In genomic region chr3:49719214-49719884, GRCh38 we compare ENCODE assay signal across 8 cellular contexts. TPM values are rescaled to one million over a fixed set of nuclear protein-coding genes. Genes with fewer than 3 reads are reported as not detected.
DNase-seq lines count a peak whose midpoint lies in the region; ATAC-seq and TF ChIP-seq lines count a peak whose summit lies in the region.

Gene AMIGO3, minus strand, starts transcription at chr3:49719684. Its CDS starts 219 bp downstream, at chr3:49719465.

- H2AK5ac ChIP-seq in H9 (ENCODE audit: insufficient read length, low read length), result no peak within 1 kb of the TSS

- no peak within 1 kb of the TSS for H2AFZ ChIP-seq in H9 (ENCODE audit: low read length)

- no peak within 1 kb of the TSS for H2BK5ac ChIP-seq in H9 (ENCODE audit: insufficient read length, low read length)

- TF ChIP-seq CTCF in H9 (conservative IDR thresholded peaks at IDR 0.05) (peak; percentile 68), right atrium auricular region (IDR thresholded peaks at IDR 0.05) (peak; percentile 28 to 67), prostate gland (IDR thresholded peaks at IDR 0.05) (peak in 3 of 4 experiments; percentile 33 to 65 (median 50))

- no peak within 1 kb of the TSS for H2BK20ac ChIP-seq in H9 (ENCODE audit: low read depth, low read length, poor library complexity, severe bottlenecking)

- no peaks in the 10 kb centered on the region for H4K20me1 ChIP-seq in H9 (ENCODE audit: control insufficient read depth, insufficient read depth, insufficient read length)

- H4K91ac ChIP-seq in H9 (ENCODE audit: insufficient read length, low read depth, low read length), result no peak within 1 kb of the TSS

- H3K36me3 Mint-ChIP-seq in H9 (ENCODE audit: insufficient read depth in 1 of 3, low read depth in 3 of 3), result peaks cover 0 to 38% (median 34%) of the 10 kb centered on the region in 3 experiments; a peak in 6 of 7 replicates
- H3K36me3 Mint-ChIP-seq in T-helper 17 cell (ENCODE audit: low read depth), result no peaks in the 10 kb centered on the region

- no peaks in the 10 kb centered on the region for H3K27me3 ChIP-seq in H9 (ENCODE audit: insufficient read depth, low read length)
- no peaks in the 10 kb centered on the region for H3K27me3 ChIP-seq in right atrium auricular region
- H3K27me3 ChIP-seq in prostate gland (replicated peaks; ENCODE audit: insufficient read depth), result no peaks in the 10 kb centered on the region

- H3K4me2 ChIP-seq in H9 (ENCODE audit: insufficient read depth, insufficient read length, low read length), result peak within 1 kb of the TSS; percentile 44

- H3K4me3 ChIP-seq in right atrium auricular region, result peak within 1 kb of the TSS; percentile 39 to 62
- peak within 1 kb of the TSS; percentile 26 to 45 for H3K4me3 ChIP-seq in prostate gland

- H3K9me3 ChIP-seq in H9 (ENCODE audit: control insufficient read depth, low read depth, low read length) (no peaks in the 10 kb centered on the region), T-helper 17 cell (ENCODE audit: control insufficient read depth, low read length, poor library complexity, severe bottlenecking) (no peaks in the 10 kb centered on the region), right atrium auricular region (no peaks in the 10 kb centered on the region), prostate gland (no peaks in the 10 kb centered on the region)

- no peak within 1 kb of the TSS for H2BK120ac ChIP-seq in H9 (ENCODE audit: low read depth, low read length, poor library complexity, severe bottlenecking)

- H3K79me2 ChIP-seq in H9 (ENCODE audit: insufficient read depth, low read length), result no peaks in the 10 kb centered on the region

- TF ChIP-seq POLR2A in prostate gland (IDR thresholded peaks at IDR 0.05), result peak; percentile 96

- H3T11ph ChIP-seq in H9 (ENCODE audit: low read length), result no peak within 1 kb of the TSS

- no peak within 1 kb of the TSS for H3K4ac ChIP-seq in H9 (ENCODE audit: low read depth, low read length)

- peak; percentile 71 for ATAC-seq in T-helper 17 cell

- H3K9ac ChIP-seq in H9 (ENCODE audit: extremely low read depth, insufficient read length, low read length), result peak within 1 kb of the TSS; percentile 23

- peak; percentile 57 for DNase-seq in GDM1 (lab: John Stamatoyannopoulos, UW)
- peak; percentile 96 for DNase-seq in H9
- peak; percentile 81 for DNase-seq in NCI-H1092 (lab: John Stamatoyannopoulos, UW)
- DNase-seq in T-helper 17 cell, result peak; percentile 82 to 89 (median 88)
- DNase-seq in anterior cingulate cortex (lab: John Stamatoyannopoulos, UW), result peak; percentile 48 to 97 (median 90)
- DNase-seq in right atrium auricular region (ENCODE audit: low spot score), result peak; percentile 97
- DNase-seq in prostate gland (ENCODE audit: low spot score), result peak; percentile 96
- DNase-seq in ureter (ENCODE audit: low spot score), result peak; percentile 96

- H3K23ac ChIP-seq in H9 (ENCODE audit: insufficient read length, low read depth, low read length), result no peak within 1 kb of the TSS

- no peaks in the 10 kb centered on the region for H3K9me3 Mint-ChIP-seq in H9

- H2BK12ac ChIP-seq in H9 (ENCODE audit: insufficient read length, low read depth, low read length), result no peak within 1 kb of the TSS

- H3K14ac ChIP-seq in H9 (ENCODE audit: insufficient read depth, low read length), result peak within 1 kb of the TSS; percentile 47

- peaks cover 15 to 17% of the 10 kb centered on the region in 2 experiments for H3K4me1 Mint-ChIP-seq in H9
- H3K4me1 Mint-ChIP-seq in T-helper 17 cell, result peaks cover 26% of the 10 kb centered on the region

- H3K4me3 Mint-ChIP-seq in H9, result peak within 1 kb of the TSS; percentile 79 to 87
- H3K4me3 Mint-ChIP-seq in T-helper 17 cell, result peak within 1 kb of the TSS; percentile 89

- peaks cover 2% of the 10 kb centered on the region for H3K79me1 ChIP-seq in H9 (ENCODE audit: insufficient read depth, low read depth, low read length, poor library complexity, severe bottlenecking)

- H3K27ac ChIP-seq in H9 (ENCODE audit: insufficient read length, low read depth, low read length) (no peak within 1 kb of the TSS), right atrium auricular region (peak within 1 kb of the TSS; percentile 62 to 64), prostate gland (peak within 1 kb of the TSS; percentile 2 to 56)

- H3K27ac Mint-ChIP-seq in H9 (peak within 1 kb of the TSS; percentile 14 to 95 (median 18); a peak in 5 of 7 replicates), T-helper 17 cell (peak within 1 kb of the TSS; percentile 97)

- H3K56ac ChIP-seq in H9 (ENCODE audit: insufficient read length, low read depth, low read length), result no peak within 1 kb of the TSS

- no peak within 1 kb of the TSS for H2BK15ac ChIP-seq in H9 (ENCODE audit: low read depth, low read length)

- H4K8ac ChIP-seq in H9 (replicated peaks; ENCODE audit: insufficient read length, low read depth, low read length), result no peak within 1 kb of the TSS

- WGBS in H9 (ENCODE audit: extremely low coverage, insufficient read length, low lambda C conversion rate), result no CpG with 5 or more reads among the region's 50 CpGs
- under 1% methylated on average over 36 of the region's 50 CpGs for whole genome bisulfite sequencing in prostate gland

- peaks cover 22% of the 10 kb centered on the region for H3K23me2 ChIP-seq in H9 (ENCODE audit: insufficient read length, low read depth, low read length, poor library complexity, severe bottlenecking)

- no peak within 1 kb of the TSS for H4K5ac ChIP-seq in H9 (ENCODE audit: insufficient read length, low read depth, low read length)

- peak within 1 kb of the TSS; percentile 42 for H3K18ac ChIP-seq in H9 (ENCODE audit: insufficient read length, low read depth, low read length)

- H3K27me3 Mint-ChIP-seq in H9 (ENCODE audit: low read depth), result peaks cover 4% of the 10 kb centered on the region
- H3K27me3 Mint-ChIP-seq in T-helper 17 cell, result no peaks in the 10 kb centered on the region

- intact Hi-C loops in prostate gland (cut with DNase I), result no loop called here

- H3K4me1 ChIP-seq in H9 (ENCODE audit: insufficient read depth, low read length), result no peaks in the 10 kb centered on the region
- peaks cover 0 to 33% of the 10 kb centered on the region in 2 donors for H3K4me1 ChIP-seq in right atrium auricular region
- H3K4me1 ChIP-seq in prostate gland (replicated peaks), result peaks cover 15% of the 10 kb centered on the region

- peaks cover 30% of the 10 kb centered on the region for H3K36me3 ChIP-seq in right atrium auricular region
- peaks cover 0 to 5% of the 10 kb centered on the region in 2 donors for H3K36me3 ChIP-seq in prostate gland

RNA-seq across cellular contexts. Expression of gene AMIGO3, which starts in this region (rescaled TPM):
- 3.0 and 3.8 TPM in 2 replicates for total RNA-seq in H9 (2021)
- total RNA-seq in T-helper 17 cell, result under 1 TPM in 1 of 2 donors, not detected in 1; 0.99 TPM
- 1 to 10 TPM in 1 of 2 donors, under 1 TPM in 1; 0.44 to 1.1 TPM for total RNA-seq in right atrium auricular region
- total RNA-seq in prostate gland, result 10 to 100 TPM in 1 of 2 donors, 1 to 10 TPM in 1; 1.4 to 12.4 TPM
- total RNA-seq in ureter, result not detected

Comparison
In these comparisons a context has a peak if more than half of its experiments do, and no peak if none do; other contexts are left out.
1. Peak in DNase-seq and ATAC-seq in T-helper 17 cell; RNA of the gene not detected or under 1 TPM.
2. Peak in DNase-seq in ureter; RNA of the gene not detected or under 1 TPM.